19 cellular contexts compared by ENCODE assay signal in the genomic region with DNA sequence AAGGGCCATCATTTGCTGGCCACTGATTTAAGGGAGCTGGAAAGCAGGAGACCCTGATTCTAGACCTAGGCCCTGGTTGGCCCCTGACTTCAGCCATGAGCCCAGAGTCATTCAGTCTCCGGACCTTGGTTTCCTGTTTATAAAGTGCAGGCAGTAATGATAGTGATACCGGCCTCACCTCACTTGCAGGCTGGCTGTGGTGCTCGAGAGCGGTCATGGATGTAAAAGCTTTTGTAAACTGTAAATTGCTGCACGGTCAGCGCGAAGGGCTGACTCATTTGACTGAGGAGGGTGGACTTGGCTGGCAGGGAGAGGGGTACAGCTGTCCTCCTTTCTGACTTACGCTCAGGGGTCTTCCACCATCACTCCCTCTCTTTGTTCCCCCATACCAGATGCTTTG. TPM values are rescaled to one million over a fixed set of nuclear protein-coding genes. Genes with fewer than 3 reads are reported as not detected.
DNase-seq lines count a peak whose midpoint lies in the region; ATAC-seq and TF ChIP-seq lines count a peak whose summit lies in the region.
"Had no signal": no experiment of that assay in that cellular context is flagged by ENCODE, and none has a peak within 500 bp of the region (broad histone marks: within the 10 kb centered on the region; RNA-seq: fewer than 3 reads in every experiment).

No MANE protein-coding gene starts in this region.

- DNase-seq in MCF 10A (ENCODE audit: unreplicated experiment): no peak
- DNase-seq in breast epithelium (ENCODE audit: low spot score in 2 of 2): no peak
- DNase-seq in osteocyte (ENCODE audit: extremely low spot score, unreplicated experiment): no peak
- no peak for DNase-seq in PC-3
- no peak for DNase-seq in HuH-7.5 (ENCODE audit: low spot score)
- DNase-seq in NCI-H526 (lab: John Stamatoyannopoulos, UW): no peak
- DNase-seq: 8988T, DMS79 treated with DMSO at 0.1 percent for 48 hours, KBM-7, NCI-H1092, NCI-H1436, NCI-H187 treated with DMSO at 0.1 percent for 48 hours, NCI-H2227 treated with DMSO at 0.1 percent for 48 hours, NCI-H510A, NCI-H748 treated with DMSO at 0.1 percent for 48 hours, Peyer's patch had no signal

- BruUV-seq in MCF 10A (replicated peaks; lab: Mats Ljungman, UMichigan): no TSS peak
- no TSS peak for BruUV-seq in PC-3 (replicated peaks; lab: Mats Ljungman, UMichigan)

- H3K4me1 Mint-ChIP-seq in MCF 10A (ENCODE audit: insufficient read depth, unreplicated experiment) (peaks cover 29% of the 10 kb centered on the region), brain (peaks cover 38% of the 10 kb centered on the region), osteocyte (ENCODE audit: unreplicated experiment) (peaks cover 32% of the 10 kb centered on the region)
- H3K4me1 Mint-ChIP-seq: CD14-positive monocyte had no signal

- no peak overlapping the region for H2AFZ ChIP-seq in PC-3 (ENCODE audit: low read length)

- H3K4me3 ChIP-seq in breast epithelium: no peak overlapping the region
- H3K4me3 ChIP-seq in PC-3 (ENCODE audit: low read length): no peak overlapping the region
- H3K4me3 ChIP-seq: Peyer's patch, SJSA1 had no signal

- TF ChIP-seq CTCF in MCF 10A (IDR thresholded peaks at IDR 0.05; ENCODE audit: unreplicated experiment): no peak
- TF ChIP-seq CTCF in breast epithelium (IDR thresholded peaks at IDR 0.05): no peak
- TF ChIP-seq CTCF in brain (conservative IDR thresholded peaks at IDR 0.05): no peak
- TF ChIP-seq CTCF in osteocyte (IDR thresholded peaks at IDR 0.05): no peak
- no peak for TF ChIP-seq CTCF in PC-3 (conservative IDR thresholded peaks at IDR 0.05; ENCODE audit: low read depth, low read length)

- H3K27me3 Mint-ChIP-seq in MCF 10A (ENCODE audit: insufficient read depth, unreplicated experiment) (no peaks in the 10 kb centered on the region), brain (no peaks in the 10 kb centered on the region), osteocyte (ENCODE audit: unreplicated experiment) (no peaks in the 10 kb centered on the region)

- H3K9me3 Mint-ChIP-seq in MCF 10A (ENCODE audit: unreplicated experiment) (no peaks in the 10 kb centered on the region), brain (no peaks in the 10 kb centered on the region), osteocyte (ENCODE audit: unreplicated experiment) (no peaks in the 10 kb centered on the region)

- H3K36me3 ChIP-seq in breast epithelium (no peaks in the 10 kb centered on the region), PC-3 (ENCODE audit: low read depth, low read length) (no peaks in the 10 kb centered on the region)
- H3K36me3 ChIP-seq: Peyer's patch had no signal

- no peaks in the 10 kb centered on the region for H3K9me3 ChIP-seq in breast epithelium
- H3K9me3 ChIP-seq in PC-3 (ENCODE audit: low read length): no peaks in the 10 kb centered on the region
- H3K9me3 ChIP-seq: Peyer's patch, SJSA1 had no signal

- H3K9ac ChIP-seq in PC-3 (ENCODE audit: low read length): no peak overlapping the region

- no peak overlapping the region for H3K4me2 ChIP-seq in PC-3 (ENCODE audit: low read length)

- CTCF ChIA-PET in MCF 10A (lab: Yijun Ruan, JAX) (interaction anchor here (0.6 to 1.7 kb wide), 2 partner anchors 9 to 71 kb away, joined by 6 read pairs; no protein-coding TSS in a partner anchor), PC-3 (lab: Charles Lee) (no interaction called here)

- H3K36me3 Mint-ChIP-seq in MCF 10A (ENCODE audit: insufficient read depth, unreplicated experiment) (peaks cover 47% of the 10 kb centered on the region), brain (peaks cover 33% of the 10 kb centered on the region), osteocyte (ENCODE audit: unreplicated experiment) (peaks cover 28% of the 10 kb centered on the region)
- H3K36me3 Mint-ChIP-seq: CD14-positive monocyte had no signal

- H4K20me1 ChIP-seq in PC-3 (ENCODE audit: low read length): no peaks in the 10 kb centered on the region

- H3K4me3 Mint-ChIP-seq in MCF 10A (ENCODE audit: unreplicated experiment) (no peak overlapping the region), brain (no peak overlapping the region), osteocyte (ENCODE audit: unreplicated experiment) (no peak overlapping the region)
- H3K4me3 Mint-ChIP-seq: CD14-positive monocyte had no signal

- H3F3A ChIP-seq in PC-3 (ENCODE audit: low read length, unreplicated experiment): no peaks in the 10 kb centered on the region

- no peaks in the 10 kb centered on the region for H3K9me2 ChIP-seq in PC-3 (replicated peaks; ENCODE audit: low read length)

- no peak for ATAC-seq in PC-3

- no peak for TF ChIP-seq POLR2A in breast epithelium (IDR thresholded peaks at IDR 0.05)

- H3K27me3 ChIP-seq in breast epithelium: no peaks in the 10 kb centered on the region
- no peaks in the 10 kb centered on the region for H3K27me3 ChIP-seq in PC-3 (ENCODE audit: low read length)
- H3K27me3 ChIP-seq: Peyer's patch, SJSA1 had no signal

- no peaks in the 10 kb centered on the region for H3K79me2 ChIP-seq in PC-3 (ENCODE audit: low read length)

- intact Hi-C loops in MCF 10A (cut with micrococcal nuclease) (no loop called here), breast epithelium (cut with DNase I; ENCODE audit: low total_unique reads) (no loop called here), PC-3 (cut with micrococcal nuclease) (no loop called here)

- H3K27ac Mint-ChIP-seq in MCF 10A (ENCODE audit: low read depth, unreplicated experiment) (peak overlapping the region; percentile 87), brain (peak overlapping the region in 3 of 5 experiments; percentile 13 to 32 (median 23)), osteocyte (ENCODE audit: unreplicated experiment) (peak overlapping the region; percentile 14)
- H3K27ac Mint-ChIP-seq: CD14-positive monocyte had no signal

- H3K27ac ChIP-seq in breast epithelium (peak overlapping the region in 1 of 2 donors; percentile 81), PC-3 (ENCODE audit: low read length) (no peak overlapping the region)
- H3K27ac ChIP-seq: SJSA1 had no signal

- peaks cover 0 to 9% of the 10 kb centered on the region in 2 donors for H3K4me1 ChIP-seq in breast epithelium
- H3K4me1 ChIP-seq in PC-3 (ENCODE audit: insufficient read depth, low read length): no peaks in the 10 kb centered on the region

- POLR2A ChIA-PET in MCF 10A (lab: Yijun Ruan, JAX): interaction anchor here (0.8 to 1.4 kb wide), 3 partner anchors 32 to 70 kb away, joined by 3 to 6 read pairs (median 4); a partner anchor contains a TSS
- POLR2A ChIA-PET in PC-3 (lab: Charles Lee; ENCODE audit: unreplicated experiment): no interaction called here

RNA-seq across cellular contexts. Expression of a gene that starts 37.4 kb away (rescaled TPM):
- total RNA-seq in MCF 10A (2022) (69.0 and 110 TPM in 2 replicates), breast epithelium (100 to 1,000 TPM; 115 to 293 (median 267) TPM), osteocyte (211 and 240 TPM in 2 replicates), PC-3 (2014; rRNA removed) (13.4 and 17.4 TPM in 2 replicates)
- 135 TPM for polyA plus RNA-seq in brain (ENCODE audit: insufficient read depth, low read depth, low replicate concordance)

Comparison
In these comparisons a context has a peak if more than half of its experiments do, and no peak if none do; other contexts are left out.
1. H3K27ac Mint-ChIP-seq: peak in every context shown above with its lines; median percentile 87 in MCF 10A; 23 in brain; 14 in osteocyte.